Comparison of ENCODE assay signal across 27 cellular contexts in the genomic region with DNA sequence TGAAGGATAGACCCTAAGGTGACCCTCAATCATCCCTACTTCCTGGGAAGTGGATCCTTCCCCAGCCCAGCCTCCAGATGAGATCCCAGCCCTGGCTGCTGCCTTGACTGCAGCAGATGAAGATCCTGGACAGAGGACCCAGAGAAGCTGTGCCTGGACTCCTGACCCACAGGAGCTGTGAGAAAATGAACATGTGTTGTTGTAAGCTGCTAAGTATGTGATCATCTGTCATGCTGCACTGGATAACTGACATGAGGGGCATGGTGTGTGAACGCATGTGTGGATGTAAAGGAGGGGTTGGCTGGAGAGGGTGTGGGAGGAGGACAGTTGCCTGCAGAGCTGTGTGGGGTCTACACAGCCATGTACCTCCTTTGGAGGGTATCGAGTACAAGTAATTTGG.
"Had no signal": no experiment of that assay in that cellular context is flagged by ENCODE, and none has a peak within 500 bp of the region (broad histone marks: within the 10 kb centered on the region; RNA-seq: fewer than 3 reads in every experiment).

No MANE protein-coding gene starts in this region.

- H3K9ac ChIP-seq: SK-N-SH had no signal

- H3K27me3 ChIP-seq: adrenal gland, Peyer's patch, SJCRH30 had no signal

- H3K27ac ChIP-seq: adrenal gland, Peyer's patch, RWPE1, SJCRH30 had no signal

- ATAC-seq: activated CD8-positive, alpha-beta memory T cell treated with anti-CD3 and anti-CD28 coated beads, Interleukin-2, amount 10 ng/mL, durations not matched to agents 7 days and 5 days; activated T-cell treated with anti-CD3 and anti-CD28 coated beads, Interleukin-2, amount 50 U/mL, for 4 hours; activated T-helper 17 cell treated with anti-CD3 and anti-CD28 coated beads, Interleukin-2, amount 50 U/mL, for 72 hours had no signal

- H3K4me2 ChIP-seq: SK-N-SH had no signal

- H3K4me3 ChIP-seq: adrenal gland, K562, Peyer's patch, SJCRH30 had no signal

- H3K4me1 Mint-ChIP-seq: activated CD8-positive, alpha-beta memory T cell treated with anti-CD3 and anti-CD28 coated beads, Interleukin-2, amount 10 ng/mL, durations not matched to agents 7 days and 5 days; activated T-helper 17 cell treated with anti-CD3 and anti-CD28 coated beads, Interleukin-2, amount 50 U/mL, for 72 hours had no signal

- H3K9me3 ChIP-seq: adrenal gland, Peyer's patch, SJCRH30, SK-N-SH had no signal

- H3K27me3 Mint-ChIP-seq: activated CD8-positive, alpha-beta memory T cell treated with anti-CD3 and anti-CD28 coated beads, Interleukin-2, amount 10 ng/mL, durations not matched to agents 7 days and 5 days; activated naive CD8-positive, alpha-beta T cell; activated T-helper 17 cell treated with anti-CD3 and anti-CD28 coated beads, Interleukin-2, amount 50 U/mL, for 72 hours had no signal

- H3K27ac Mint-ChIP-seq: activated CD8-positive, alpha-beta memory T cell treated with anti-CD3 and anti-CD28 coated beads, Interleukin-2, amount 10 ng/mL, durations not matched to agents 7 days and 5 days; activated naive CD4-positive, alpha-beta T cell treated with anti-CD3 and anti-CD28 coated beads for 36 hours; activated naive CD8-positive, alpha-beta T cell; activated T-helper 17 cell treated with anti-CD3 and anti-CD28 coated beads, Interleukin-2, amount 50 U/mL, for 72 hours had no signal

- H3K4me1 ChIP-seq: adrenal gland, Peyer's patch, SJCRH30 had no signal

- DNase-seq: activated CD4-positive, alpha-beta T cell treated with anti-CD3 and anti-CD28 coated beads for 48 hours; activated CD4-positive, alpha-beta T cell treated with anti-CD3 and anti-CD28 coated beads, Interleukin-2, amount 50 U/mL, for 4 hours; activated CD4-positive, CD25-positive, alpha-beta regulatory T cell treated with anti-CD3 and anti-CD28 coated beads, Interleukin-2, amount 50 U/mL, for 72 hours; activated CD8-positive, alpha-beta memory T cell treated with anti-CD3 and anti-CD28 coated beads, Interleukin-2, amount 10 ng/mL, durations not matched to agents 7 days and 5 days; activated gamma-delta T cell; activated naive CD4-positive, alpha-beta T cell treated with anti-CD3 and anti-CD28 coated beads for 36 hours; activated T-cell treated with anti-CD3 and anti-CD28 coated beads, Interleukin-2, amount 50 U/mL, for 4 hours; adrenal gland; anterior cingulate cortex; caudate nucleus; Karpas-422; NCI-H1105 treated with DMSO at 0.1 percent for 48 hours; NCI-H146; NCI-H2029; NCI-H2107; NCI-H345; NCI-H510A treated with DMSO at 0.1 percent for 48 hours; NCI-H748 treated with DMSO at 0.1 percent for 48 hours; Peyer's patch; Right ventricle myocardium superior; SJCRH30; SK-N-SH; T-helper 1 cell had no signal

- FAIRE-seq: K562 had no signal

- H3K36me3 ChIP-seq: SJCRH30 had no signal

- H3K9me3 Mint-ChIP-seq: activated naive CD4-positive, alpha-beta T cell treated with anti-CD3 and anti-CD28 coated beads for 36 hours; activated T-cell treated with anti-CD3 and anti-CD28 coated beads, Interleukin-2, amount 50 U/mL, for 4 hours; activated T-helper 17 cell treated with anti-CD3 and anti-CD28 coated beads, Interleukin-2, amount 50 U/mL, for 72 hours had no signal

- H3K4me3 Mint-ChIP-seq: activated CD8-positive, alpha-beta memory T cell treated with anti-CD3 and anti-CD28 coated beads, Interleukin-2, amount 10 ng/mL, durations not matched to agents 7 days and 5 days; activated naive CD4-positive, alpha-beta T cell treated with anti-CD3 and anti-CD28 coated beads for 36 hours; activated naive CD8-positive, alpha-beta T cell; activated T-cell treated with anti-CD3 and anti-CD28 coated beads, Interleukin-2, amount 50 U/mL, for 4 hours; activated T-helper 17 cell treated with anti-CD3 and anti-CD28 coated beads, Interleukin-2, amount 50 U/mL, for 72 hours had no signal
